Comparison of ENCODE assay signal across 21 cellular contexts in the genomic region with DNA sequence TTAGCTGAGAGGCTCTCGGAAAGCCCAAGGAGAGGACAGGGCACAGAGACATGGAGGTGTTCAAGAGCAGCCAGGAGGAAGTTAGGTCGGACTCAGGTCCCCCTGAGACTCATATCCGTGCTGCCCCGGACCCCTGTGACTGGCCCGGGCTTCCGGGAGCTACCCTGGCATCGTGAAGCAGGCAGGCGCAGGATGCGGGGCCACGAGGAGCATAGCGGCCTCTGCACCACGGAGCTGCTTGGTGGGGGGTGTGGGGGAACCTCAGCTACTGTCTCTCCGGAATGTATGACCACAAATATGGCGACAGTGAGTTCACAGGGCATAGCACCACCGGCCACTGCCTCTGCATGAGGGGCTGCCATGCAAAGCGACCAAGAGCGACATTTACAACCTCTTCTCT.
DNase-seq lines count a peak whose midpoint lies in the region; ATAC-seq lines count a peak whose summit lies in the region.
"Had no signal": no experiment of that assay in that cellular context is flagged by ENCODE, and none has a peak within 500 bp of the region (broad histone marks: within the 10 kb centered on the region; RNA-seq: fewer than 3 reads in every experiment).

No MANE protein-coding gene starts in this region.

- H3K4me3 Mint-ChIP-seq in T-helper 17 cell: no peak overlapping the region
- H3K4me3 Mint-ChIP-seq: B cell; CD4-positive, alpha-beta memory T cell; CD8-positive, alpha-beta memory T cell had no signal

- H4K91ac ChIP-seq in neuronal stem cell (ENCODE audit: low read depth, low read length, poor library complexity): no peak overlapping the region

- H3K9me3 ChIP-seq in T-helper 17 cell (ENCODE audit: control insufficient read depth, low read length, poor library complexity, severe bottlenecking): no peaks in the 10 kb centered on the region
- no peaks in the 10 kb centered on the region for H3K9me3 ChIP-seq in neuronal stem cell (replicated peaks in 1 of 2; ENCODE audit: control insufficient read depth in 2 of 2, insufficient read depth in 1 of 2, low read depth in 1 of 2, low read length in 2 of 2)
- H3K9me3 ChIP-seq: A549; BLaER1 treated with 17β-estradiol and CSF1 and Interleukin-3, amounts not matched to agents 10 nM and 100 nM had no signal

- peak overlapping the region; percentile 57 for H3K23ac ChIP-seq in neuronal stem cell (ENCODE audit: low read depth, low read length, poor library complexity)

- no peak overlapping the region for H2BK12ac ChIP-seq in neuronal stem cell (ENCODE audit: low read length)

- H3K4ac ChIP-seq in neuronal stem cell (ENCODE audit: low read length): no peak overlapping the region

- no peak overlapping the region for H3K14ac ChIP-seq in neuronal stem cell (ENCODE audit: low read length)

- no peak overlapping the region for H3K18ac ChIP-seq in neuronal stem cell (ENCODE audit: low read length)

- H3K27ac ChIP-seq in neuronal stem cell (replicated peaks; ENCODE audit: low read length): no peak overlapping the region
- H3K27ac ChIP-seq: 22Rv1; A549; BLaER1 treated with 17β-estradiol and CSF1 and Interleukin-3, amounts not matched to agents 10 nM and 100 nM; C4-2B had no signal

- H3K27me3 ChIP-seq in neuronal stem cell (ENCODE audit: control insufficient read depth in 3 of 3, insufficient read depth in 3 of 3, low read depth in 1 of 3, low read length in 3 of 3): peaks cover 0 to 5% (median 0%) of the 10 kb centered on the region in 3 experiments
- H3K27me3 ChIP-seq: BLaER1 treated with 17β-estradiol and CSF1 and Interleukin-3, amounts not matched to agents 10 nM and 100 nM had no signal

- peaks cover 8% of the 10 kb centered on the region for H3K4me1 Mint-ChIP-seq in T-helper 17 cell

- no peak overlapping the region for H2BK5ac ChIP-seq in neuronal stem cell (ENCODE audit: low read length)

- peak overlapping the region; percentile 74 for H3K27ac Mint-ChIP-seq in T-helper 17 cell
- H3K27ac Mint-ChIP-seq: B cell; CD4-positive, alpha-beta memory T cell; CD8-positive, alpha-beta memory T cell had no signal

- no peak overlapping the region for H2AK5ac ChIP-seq in neuronal stem cell (ENCODE audit: low read depth, low read length)

- H3K36me3 Mint-ChIP-seq in T-helper 17 cell (ENCODE audit: low read depth): no peaks in the 10 kb centered on the region
- H3K36me3 Mint-ChIP-seq: CD4-positive, alpha-beta memory T cell; CD8-positive, alpha-beta memory T cell had no signal

- H3K9ac ChIP-seq in neuronal stem cell (ENCODE audit: low read depth, low read length, poor library complexity): no peak overlapping the region
- H3K9ac ChIP-seq: BLaER1 treated with 17β-estradiol and CSF1 and Interleukin-3, amounts not matched to agents 10 nM and 100 nM had no signal

- no peak overlapping the region for H2AFZ ChIP-seq in neuronal stem cell (ENCODE audit: low read length)

- no peak overlapping the region for H3K4me2 ChIP-seq in neuronal stem cell (ENCODE audit: insufficient read depth, low read length, poor library complexity, severe bottlenecking)
- H3K4me2 ChIP-seq: A549; BLaER1 treated with 17β-estradiol and CSF1 and Interleukin-3, amounts not matched to agents 10 nM and 100 nM had no signal

- no peak overlapping the region for H2BK120ac ChIP-seq in neuronal stem cell (ENCODE audit: low read depth, low read length)

- peak; percentile 50 for DNase-seq in Right ventricle myocardium inferior (ENCODE audit: missing footprints)
- no peak for DNase-seq in Right ventricle myocardium superior
- DNase-seq in T-helper 17 cell: no peak
- no peak for DNase-seq in neuronal stem cell (ENCODE audit: low spot score)
- DNase-seq: AML-193; CD4-positive, alpha-beta memory T cell; CD8-positive, alpha-beta memory T cell; COR-L47; DMS 273 treated with DMSO at 0.1 percent for 48 hours; DMS153; DMS53; DND-41; EL; GDM1 had no signal

- ATAC-seq in Right ventricle myocardium inferior: no peak
- no peak for ATAC-seq in Right ventricle myocardium superior (ENCODE audit: poor library complexity)
- ATAC-seq in T-helper 17 cell: no peak
- no peak for ATAC-seq in GM19023 (IDR thresholded peaks at IDR 0.05; ENCODE audit: unreplicated experiment)
- ATAC-seq: A549, GM12878 had no signal

- no CpG with 5 or more reads among the region's 17 CpGs for WGBS in neuronal stem cell (ENCODE audit: extremely low coverage in 2 of 2, insufficient read length in 2 of 2, insufficient replicate concordance in 1 of 2), 2 donors

- no peak overlapping the region for H4K8ac ChIP-seq in neuronal stem cell (ENCODE audit: low read depth, low read length)

- no peaks in the 10 kb centered on the region for H3K4me1 ChIP-seq in neuronal stem cell (ENCODE audit: control insufficient read depth in 2 of 2, insufficient read depth in 1 of 2, low read depth in 1 of 2, low read length in 2 of 2)
- H3K4me1 ChIP-seq: A549 had no signal

- intact Hi-C loops in Right ventricle myocardium inferior (cut with DNase I) (no loop called here), Right ventricle myocardium superior (cut with DNase I) (loop anchor here (10.0 kb wide), 1 partner anchor 126 kb away; a partner anchor contains a TSS)

- H3K79me1 ChIP-seq in neuronal stem cell (ENCODE audit: low read depth, low read length): no peaks in the 10 kb centered on the region

- H3K4me3 ChIP-seq in neuronal stem cell (ENCODE audit: low read length in 2 of 2): no peak overlapping the region
- H3K4me3 ChIP-seq: A549; BLaER1 treated with 17β-estradiol and CSF1 and Interleukin-3, amounts not matched to agents 10 nM and 100 nM; GM12878 had no signal

- no peak overlapping the region for H2BK15ac ChIP-seq in neuronal stem cell (ENCODE audit: low read length)

- no peaks in the 10 kb centered on the region for H3K36me3 ChIP-seq in neuronal stem cell (replicated peaks in 1 of 2; ENCODE audit: control insufficient read depth in 2 of 2, insufficient read depth in 2 of 2, low read length in 2 of 2)
- H3K36me3 ChIP-seq: BLaER1 treated with 17β-estradiol and CSF1 and Interleukin-3, amounts not matched to agents 10 nM and 100 nM had no signal

- no peaks in the 10 kb centered on the region for H3K27me3 Mint-ChIP-seq in T-helper 17 cell
